In genomic region chr14:58082491-58083098, GRCh38 we compare ENCODE assay signal across 9 cellular contexts.
A peak's percentile ranks its signal among the peaks of the same experiment; 100 is the strongest.
DNase-seq lines count a peak whose midpoint lies in the region; ATAC-seq and TF ChIP-seq lines count a peak whose summit lies in the region.
"Had no signal": no experiment of that assay in that cellular context is flagged by ENCODE, and none has a peak within 500 bp of the region (broad histone marks: within the 10 kb centered on the region; RNA-seq: fewer than 3 reads in every experiment).

No MANE protein-coding gene starts in this region.

- peak; percentile 87 for DNase-seq in AG20443 (ENCODE audit: low spot score)
- peak; percentile 28 for DNase-seq in NCI-H2227 (lab: John Stamatoyannopoulos, UW; ENCODE audit: unreplicated experiment)
- no peak for DNase-seq in coronary artery (ENCODE audit: low spot score)
- no peak for DNase-seq in mesothelial cell of epicardium (ENCODE audit: low spot score in 2 of 2, unreplicated experiment in 2 of 2)
- DNase-seq in naive thymus-derived CD8-positive, alpha-beta T cell = no peak
- no peak for DNase-seq in NOMO-1 (lab: John Stamatoyannopoulos, UW; ENCODE audit: unreplicated experiment in 2 of 2)
- DNase-seq: NCI-H524 had no signal

- POLR2A ChIA-PET in naive thymus-derived CD8-positive, alpha-beta T cell (lab: Charles Lee) = no interaction called here

- no peak for TF ChIP-seq CTCF in coronary artery (IDR thresholded peaks at IDR 0.05)
- TF ChIP-seq CTCF in mesothelial cell of epicardium (IDR thresholded peaks at IDR 0.05; ENCODE audit: unreplicated experiment) = no peak

- no peaks in the 10 kb centered on the region for H3K36me3 Mint-ChIP-seq in mesothelial cell of epicardium
- H3K36me3 Mint-ChIP-seq in naive thymus-derived CD8-positive, alpha-beta T cell = no peaks in the 10 kb centered on the region

- H3K4me3 Mint-ChIP-seq in mesothelial cell of epicardium = no peak overlapping the region
- H3K4me3 Mint-ChIP-seq in naive thymus-derived CD8-positive, alpha-beta T cell = no peak overlapping the region

- no peak for ATAC-seq in naive thymus-derived CD8-positive, alpha-beta T cell
- no peak for ATAC-seq in GM18519 (IDR thresholded peaks at IDR 0.05; ENCODE audit: low FRiP score, unreplicated experiment)
- ATAC-seq in HG03439 (IDR thresholded peaks at IDR 0.05; ENCODE audit: unreplicated experiment) = no peak

- H3K4me1 Mint-ChIP-seq in mesothelial cell of epicardium = peaks cover 26% of the 10 kb centered on the region
- H3K4me1 Mint-ChIP-seq in naive thymus-derived CD8-positive, alpha-beta T cell = no peaks in the 10 kb centered on the region

- peak overlapping the region; percentile 51 for H3K27ac Mint-ChIP-seq in mesothelial cell of epicardium
- H3K27ac Mint-ChIP-seq in naive thymus-derived CD8-positive, alpha-beta T cell = no peak overlapping the region

- H3K9me3 Mint-ChIP-seq in mesothelial cell of epicardium = no peaks in the 10 kb centered on the region
- no peaks in the 10 kb centered on the region for H3K9me3 Mint-ChIP-seq in naive thymus-derived CD8-positive, alpha-beta T cell

- no peak overlapping the region for H3K4me3 ChIP-seq in coronary artery

- H3K27ac ChIP-seq in coronary artery = peak overlapping the region; percentile 39 to 68

- peaks cover 5% of the 10 kb centered on the region for H3K27me3 Mint-ChIP-seq in mesothelial cell of epicardium (ENCODE audit: low read depth)
- H3K27me3 Mint-ChIP-seq in naive thymus-derived CD8-positive, alpha-beta T cell = peaks cover 14 to 45% (median 16%) of the 10 kb centered on the region in 5 donors

Comparison
In these comparisons a context has a peak if more than half of its experiments do, and no peak if none do; other contexts are left out.
1. DNase-seq: peak in AG20443 (single experiment) and NCI-H2227 (single experiment); none in coronary artery (single experiment), mesothelial cell of epicardium (0 of 2), naive thymus-derived CD8-positive, alpha-beta T cell (0 of 10) and NOMO-1 (0 of 2).